1 cellular context compared by ENCODE assay signal in genomic region chr7:34019431-34019830, GRCh38.
TF ChIP-seq lines count a peak whose summit lies in the region.

No MANE protein-coding gene starts in this region.

TF ChIP-seq in IMR-90, 13 proteins besides CTCF, POLR2A, EP300 and RAD21:
- no peak for TF ChIP-seq USF2 (IDR thresholded peaks at IDR 0.05; ENCODE audit: low read depth, low read length)
- TF ChIP-seq NFE2L2 (IDR thresholded peaks at IDR 0.05; ENCODE audit: low read depth, low read length), result no peak
- no peak for TF ChIP-seq BHLHE40 (IDR thresholded peaks at IDR 0.05; ENCODE audit: low read depth, low read length)
- no peak for TF ChIP-seq ELK1 (IDR thresholded peaks at IDR 0.05; ENCODE audit: borderline replicate concordance, low read depth, low read length)
- TF ChIP-seq MXI1 (IDR thresholded peaks at IDR 0.05; ENCODE audit: borderline replicate concordance, low read depth, low read length), result no peak
- TF ChIP-seq MAFK (IDR thresholded peaks at IDR 0.05; ENCODE audit: low read depth, low read length), result no peak
- no peak for TF ChIP-seq CEBPB (IDR thresholded peaks at IDR 0.05; ENCODE audit: low read depth, low read length)
- TF ChIP-seq RFX5 (IDR thresholded peaks at IDR 0.05; ENCODE audit: low read depth, low read length), result no peak
- no peak for TF ChIP-seq MAZ (IDR thresholded peaks at IDR 0.05; ENCODE audit: borderline replicate concordance, low read depth, low read length)
- TF ChIP-seq FOS (IDR thresholded peaks at IDR 0.05; ENCODE audit: low read depth, low read length), result no peak
- TF ChIP-seq CHD1 (IDR thresholded peaks at IDR 0.05; ENCODE audit: low read depth, low read length), result no peak
- no peak for TF ChIP-seq RCOR1 (IDR thresholded peaks at IDR 0.05; ENCODE audit: insufficient replicate concordance, low read length)
- no peak for TF ChIP-seq SMC3 (IDR thresholded peaks at IDR 0.05; ENCODE audit: low read depth, low read length)
